ENCODE assay signal across 20 cellular contexts in genomic region chr6:122930252-122931180, GRCh38.
DNase-seq lines count a peak whose midpoint lies in the region; ATAC-seq and TF ChIP-seq lines count a peak whose summit lies in the region.
"Had no signal": no experiment of that assay in that cellular context is flagged by ENCODE, and none has a peak within 500 bp of the region (broad histone marks: within the 10 kb centered on the region; RNA-seq: fewer than 3 reads in every experiment).

No MANE protein-coding gene starts in this region.

- H3K9me3 Mint-ChIP-seq in stimulated activated naive B cell treated with anti-CD40 and anti-IgM and Interleukin-4, amounts not matched to agents 10 μg/mL and 1 μg/mL and 100 μg/mL, for 72 hours, result peaks cover 11 to 13% of the 10 kb centered on the region in 2 donors

- POLR2A ChIA-PET in PC-9 (lab: Charles Lee; ENCODE audit: unreplicated experiment), result no interaction called here

- no peaks in the 10 kb centered on the region for H3F3A ChIP-seq in PC-9 (ENCODE audit: insufficient read depth, low read depth)

- H3K27ac ChIP-seq in PC-9, result no peak overlapping the region
- H3K27ac ChIP-seq: BLaER1, RWPE1, tibial nerve, VCaP had no signal

- H3K9me3 ChIP-seq in PC-9 (ENCODE audit: insufficient read depth, low read depth), result 0 out of 2 replicates have a peak, but pooled peaks cover 3% of the 10 kb centered on the region
- H3K9me3 ChIP-seq: BLaER1 had no signal

- H3K4me3 Mint-ChIP-seq in stimulated activated naive B cell treated with anti-CD40 and anti-IgM and Interleukin-4, amounts not matched to agents 10 μg/mL and 1 μg/mL and 100 μg/mL, for 72 hours, result no peak overlapping the region
- H3K4me3 Mint-ChIP-seq: activated CD8-positive, alpha-beta memory T cell treated with anti-CD3 and anti-CD28 coated beads, Interleukin-2, amount 10 ng/mL, durations not matched to agents 7 days and 5 days had no signal

- no peak for TF ChIP-seq CTCF in PC-9 (conservative IDR thresholded peaks at IDR 0.05)

- no peak overlapping the region for H2AFZ ChIP-seq in PC-9

- peak; percentile 64 for ATAC-seq in GM18873 (IDR thresholded peaks at IDR 0.05; ENCODE audit: low FRiP score, unreplicated experiment)
- ATAC-seq in GM21529 (IDR thresholded peaks at IDR 0.05; ENCODE audit: unreplicated experiment), result peak; percentile 86
- peak; percentile 78 for ATAC-seq in HG03025 (IDR thresholded peaks at IDR 0.05; ENCODE audit: low FRiP score, unreplicated experiment)
- ATAC-seq in HG03575 (IDR thresholded peaks at IDR 0.05; ENCODE audit: extremely low read depth, insufficient number of reproducible peaks, low FRiP score, unreplicated experiment), result peak; percentile 85
- no peak for ATAC-seq in GM21737 (IDR thresholded peaks at IDR 0.05; ENCODE audit: unreplicated experiment)
- ATAC-seq in stimulated activated naive B cell treated with anti-CD40 and anti-IgM and Interleukin-4, amounts not matched to agents 10 μg/mL and 1 μg/mL and 100 μg/mL, for 72 hours (replicated peaks), result no peak
- ATAC-seq: activated CD8-positive, alpha-beta memory T cell treated with anti-CD3 and anti-CD28 coated beads, Interleukin-2, amount 10 ng/mL, durations not matched to agents 7 days and 5 days had no signal

- no peaks in the 10 kb centered on the region for H3K9me2 ChIP-seq in PC-9 (ENCODE audit: insufficient read depth)

- H3K4me1 ChIP-seq in PC-9 (replicated peaks; ENCODE audit: insufficient read depth), result no peaks in the 10 kb centered on the region
- H3K4me1 ChIP-seq: tibial nerve had no signal

- no peak overlapping the region for H3K27ac Mint-ChIP-seq in stimulated activated naive B cell treated with anti-CD40 and anti-IgM and Interleukin-4, amounts not matched to agents 10 μg/mL and 1 μg/mL and 100 μg/mL, for 72 hours
- H3K27ac Mint-ChIP-seq: activated CD8-positive, alpha-beta memory T cell treated with anti-CD3 and anti-CD28 coated beads, Interleukin-2, amount 10 ng/mL, durations not matched to agents 7 days and 5 days had no signal

- CTCF ChIA-PET in PC-9 (lab: Charles Lee), result no interaction called here

- no peaks in the 10 kb centered on the region for H3K36me3 ChIP-seq in PC-9 (ENCODE audit: low read depth)
- H3K36me3 ChIP-seq: BLaER1, tibial nerve had no signal

- no TSS peak for BruUV-seq in PC-9 (replicated peaks; lab: Mats Ljungman, UMichigan)

- no peaks in the 10 kb centered on the region for H3K4me1 Mint-ChIP-seq in stimulated activated naive B cell treated with anti-CD40 and anti-IgM and Interleukin-4, amounts not matched to agents 10 μg/mL and 1 μg/mL and 100 μg/mL, for 72 hours
- H3K4me1 Mint-ChIP-seq: activated CD8-positive, alpha-beta memory T cell treated with anti-CD3 and anti-CD28 coated beads, Interleukin-2, amount 10 ng/mL, durations not matched to agents 7 days and 5 days had no signal

- DNase-seq in PC-9 (no peak), nucleus accumbens (lab: John Stamatoyannopoulos, UW) (no peak)
- no peak for DNase-seq in stimulated activated naive B cell treated with anti-CD40 and anti-IgM and Interleukin-4, amounts not matched to agents 10 μg/mL and 1 μg/mL and 100 μg/mL, for 72 hours
- DNase-seq: activated CD8-positive, alpha-beta memory T cell treated with anti-CD3 and anti-CD28 coated beads, Interleukin-2, amount 10 ng/mL, durations not matched to agents 7 days and 5 days; activated gamma-delta T cell; amygdala; foreskin fibroblast; HCEC 1CT; KG1; NCI-H1105; small intestine had no signal

- H4K20me1 ChIP-seq in PC-9 (ENCODE audit: insufficient read depth), result no peaks in the 10 kb centered on the region
- H4K20me1 ChIP-seq: BLaER1 had no signal

- H3K79me2 ChIP-seq in PC-9 (ENCODE audit: low read depth), result no peaks in the 10 kb centered on the region

- no peak overlapping the region for H3K4me3 ChIP-seq in PC-9
- H3K4me3 ChIP-seq: BLaER1, tibial nerve had no signal

- no peaks in the 10 kb centered on the region for H3K27me3 ChIP-seq in PC-9 (ENCODE audit: insufficient read depth, low read depth)
- H3K27me3 ChIP-seq: BLaER1, tibial nerve had no signal

- intact Hi-C loops in PC-9 (cut with micrococcal nuclease; ENCODE audit: unreplicated experiment), result no loop called here

- H3K4me2 ChIP-seq in PC-9, result no peak overlapping the region
- H3K4me2 ChIP-seq: BLaER1 had no signal

- H3K27me3 Mint-ChIP-seq in stimulated activated naive B cell treated with anti-CD40 and anti-IgM and Interleukin-4, amounts not matched to agents 10 μg/mL and 1 μg/mL and 100 μg/mL, for 72 hours, result no peaks in the 10 kb centered on the region
- H3K27me3 Mint-ChIP-seq: activated CD8-positive, alpha-beta memory T cell treated with anti-CD3 and anti-CD28 coated beads, Interleukin-2, amount 10 ng/mL, durations not matched to agents 7 days and 5 days had no signal

- no peaks in the 10 kb centered on the region for H3K36me3 Mint-ChIP-seq in stimulated activated naive B cell treated with anti-CD40 and anti-IgM and Interleukin-4, amounts not matched to agents 10 μg/mL and 1 μg/mL and 100 μg/mL, for 72 hours
- H3K36me3 Mint-ChIP-seq: activated CD8-positive, alpha-beta memory T cell treated with anti-CD3 and anti-CD28 coated beads, Interleukin-2, amount 10 ng/mL, durations not matched to agents 7 days and 5 days had no signal

Comparison
In these comparisons a context has a peak if more than half of its experiments do, and no peak if none do; other contexts are left out.
1. ATAC-seq: peak in GM18873 (single experiment), GM21529 (single experiment), HG03025 (single experiment) and HG03575 (single experiment); none in GM21737 (single experiment) and stimulated activated naive B cell treated with anti-CD40 and anti-IgM and Interleukin-4, amounts not matched to agents 10 μg/mL and 1 μg/mL and 100 μg/mL, for 72 hours (0 of 2).